13 cellular contexts compared by ENCODE assay signal in the genomic region with DNA sequence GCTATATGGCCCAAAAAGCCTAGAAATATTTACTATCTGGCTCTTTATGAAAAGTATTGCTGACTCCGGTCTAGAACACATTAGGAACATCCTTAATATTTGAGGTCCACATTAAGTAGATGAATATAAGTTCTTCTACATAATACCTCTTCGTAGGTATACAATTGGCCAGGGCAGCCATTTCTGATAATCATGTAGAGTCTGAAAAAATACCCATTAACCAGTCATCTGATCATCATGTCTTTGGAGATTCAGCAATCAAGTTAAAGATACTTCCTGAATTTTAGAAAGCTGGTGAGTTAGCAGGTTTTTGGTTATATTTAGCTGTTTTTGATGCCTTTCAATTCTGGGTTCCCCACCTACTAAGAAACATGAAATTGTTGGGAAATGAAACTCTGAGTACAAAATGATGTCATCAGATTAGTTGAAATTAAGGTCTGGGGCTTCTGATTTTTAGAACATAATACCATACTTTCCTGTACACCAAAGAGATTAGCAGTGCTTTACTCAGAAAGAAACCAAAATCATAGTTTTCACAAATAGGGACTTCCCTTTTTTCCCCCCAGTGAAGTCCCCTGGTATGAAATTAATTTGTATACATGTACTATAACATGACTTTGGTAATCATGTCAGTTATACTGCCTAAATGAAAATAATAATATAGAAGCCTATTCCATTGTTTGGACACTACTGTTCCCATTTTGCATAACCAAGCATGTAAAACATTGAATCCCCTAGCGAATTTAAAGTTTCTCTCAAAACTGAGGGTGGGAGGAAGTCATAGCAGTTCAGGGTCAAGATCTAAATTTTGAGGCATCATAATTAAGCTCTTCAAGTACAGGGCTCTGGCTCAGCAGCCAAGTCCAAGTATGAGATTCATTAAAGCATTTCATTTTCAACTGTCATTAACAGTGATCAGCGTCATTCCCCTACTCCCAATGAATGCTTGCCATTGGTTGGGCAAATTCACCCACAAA. TPM values are rescaled to one million over a fixed set of nuclear protein-coding genes. Genes with fewer than 3 reads are reported as not detected.
DNase-seq lines count a peak whose midpoint lies in the region; ATAC-seq, FAIRE-seq and TF ChIP-seq lines count a peak whose summit lies in the region.
"Had no signal": no experiment of that assay in that cellular context is flagged by ENCODE, and none has a peak within 500 bp of the region (broad histone marks: within the 10 kb centered on the region; RNA-seq: fewer than 3 reads in every experiment).

No MANE protein-coding gene starts in this region.

- no peak overlapping the region for H3K4me3 ChIP-seq in GM12878
- no peak overlapping the region for H3K4me3 ChIP-seq in prostate gland

- FAIRE-seq in GM12878 (lab: Jason Lieb, UNC), result no peak
- no peak for FAIRE-seq in GM12892 (lab: Jason Lieb, UNC)

- intact Hi-C loops in GM12878 (cut with micrococcal nuclease; ENCODE audit: unreplicated experiment) (loop anchor here (1.0 to 2.0 kb wide), 2 partner anchors 17 to 90 kb away; no protein-coding TSS in a partner anchor), prostate gland (cut with DNase I) (no loop called here)

- H3K79me2 ChIP-seq in GM12878 (ENCODE audit: control insufficient read depth, insufficient read depth, low read length), result no peaks in the 10 kb centered on the region

- peak overlapping the region; percentile 22; the same call in 1 of the 2 replicates for H3K27ac ChIP-seq in GM12878 (ENCODE audit: control insufficient read depth, insufficient read depth)
- H3K27ac ChIP-seq in prostate gland, result no peak overlapping the region

- peak overlapping the region; percentile 15; the same call in 1 of the 2 replicates for H2AFZ ChIP-seq in GM12878 (ENCODE audit: control insufficient read depth, low read depth, low read length)

- no peak for TF ChIP-seq RAD21 in GM12878 (IDR thresholded peaks at IDR 0.05; ENCODE audit: insufficient read depth, low read depth, low read length)

- in situ Hi-C loops in GM12878 (cut with MboI), result no loop called here

- TF ChIP-seq POLR2A in GM12878 (IDR thresholded peaks at IDR 0.05; ENCODE audit: low read depth, low read length), result no peak
- no peak for TF ChIP-seq POLR2A in GM12892 (IDR thresholded peaks at IDR 0.05; ENCODE audit: low read depth, low read length)
- no peak for TF ChIP-seq POLR2A in prostate gland (IDR thresholded peaks at IDR 0.05)

- DNase-seq in GM12878 (ENCODE audit: low read depth, low spot score) (peak; percentile 71), HuH-7.5 (ENCODE audit: low spot score) (no peak), GM12892 (ENCODE audit: insufficient read length) (no peak), prostate gland (ENCODE audit: low spot score) (no peak)
- DNase-seq: effector CD4-positive, alpha-beta T cell; NCI-H1092; PC-3; small intestine; stimulated activated naive CD4-positive, alpha-beta T cell treated with Interleukin-2 at 50 U/mL for 16 hours had no signal

- RAD21 ChIA-PET in GM12878 (lab: Charles Lee; ENCODE audit: unreplicated experiment), result interaction anchor here (0.7 to 9.5 kb wide), 27 partner anchors 10 to 713 kb away, joined by 3 to 108 read pairs (median 5); a partner anchor contains a TSS

- BruUV-seq in GM12878 (replicated peaks; lab: Mats Ljungman, UMichigan), result no TSS peak

- peak overlapping the region; percentile 50; the same call in 1 of the 2 replicates for H3K4me2 ChIP-seq in GM12878 (ENCODE audit: control insufficient read depth, insufficient read depth)

- SMC1A ChIA-PET in GM12878 (lab: Charles Lee; ENCODE audit: uncharacterized antibody, unreplicated experiment), result interaction anchor here (0.6 to 13.1 kb wide), 32 partner anchors 9 to 642 kb away, joined by 3 to 224 read pairs (median 4); a partner anchor contains a TSS

- H3K9me3 ChIP-seq in GM12878 (replicated peaks; ENCODE audit: control insufficient read depth, insufficient read depth, low read length), result no peaks in the 10 kb centered on the region; the same call in 2 of the 3 replicates
- H3K9me3 ChIP-seq in prostate gland, result no peaks in the 10 kb centered on the region

- H3K4me1 ChIP-seq in GM12878 (ENCODE audit: control insufficient read depth, insufficient read depth, low read length) (peaks cover 12% of the 10 kb centered on the region; the same call in 1 of the 2 replicates), prostate gland (replicated peaks) (no peaks in the 10 kb centered on the region)

- ATAC-seq in GM18858 (IDR thresholded peaks at IDR 0.05; ENCODE audit: unreplicated experiment), result peak; percentile 85
- peak; percentile 80 for ATAC-seq in GM21447 (IDR thresholded peaks at IDR 0.05; ENCODE audit: unreplicated experiment)
- ATAC-seq in HG03097 (IDR thresholded peaks at IDR 0.05; ENCODE audit: low FRiP score, unreplicated experiment), result peak; percentile 62
- peak; percentile 85 for ATAC-seq in GM12878
- ATAC-seq in esophagus mucosa, result no peak
- ATAC-seq: PC-3 had no signal

- no peak overlapping the region for H3K9ac ChIP-seq in GM12878 (ENCODE audit: control insufficient read depth, insufficient read depth, low read length)

- WGBS in GM12878 (ENCODE audit: insufficient coverage, insufficient replicate concordance, low lambda C conversion rate, missing lambda C conversion rate), result 23% methylated on average over 4 of the region's 4 CpGs
- WGBS in prostate gland, result 70% methylated on average over 4 of the region's 4 CpGs

- CTCF ChIA-PET in GM12878 (lab: Yijun Ruan, JAX), result interaction anchor here (0.7 to 4.6 kb wide), 23 partner anchors 9 to 693 kb away, joined by 3 to 104 read pairs (median 5); a partner anchor contains a TSS

- peak; percentile 61 to 71; a peak in 2 of 4 replicates for TF ChIP-seq EP300 in GM12878 (IDR thresholded peaks at IDR 0.05; ENCODE audit: borderline replicate concordance in 1 of 2, control insufficient read depth in 1 of 2, low read depth in 2 of 2, low read length in 2 of 2)

- H3K27me3 ChIP-seq in GM12878 (replicated peaks in 1 of 2; ENCODE audit: control insufficient read depth in 2 of 2, insufficient read depth in 2 of 2, low read length in 1 of 2), result no peaks in the 10 kb centered on the region
- H3K27me3 ChIP-seq in prostate gland (replicated peaks; ENCODE audit: insufficient read depth), result no peaks in the 10 kb centered on the region

- no peaks in the 10 kb centered on the region; a peak in 1 of 4 replicates for H3K36me3 ChIP-seq in GM12878 (ENCODE audit: control insufficient read depth in 2 of 2, insufficient read depth in 2 of 2, low read length in 1 of 2)
- no peaks in the 10 kb centered on the region for H3K36me3 ChIP-seq in prostate gland

- POLR2A ChIA-PET in GM12878 (lab: Charles Lee), result interaction anchor here (0.5 to 5.8 kb wide), 12 partner anchors 9 to 257 kb away, joined by 3 to 49 read pairs (median 4); a partner anchor contains a TSS

- TF ChIP-seq CTCF in GM12878 (IDR thresholded peaks at IDR 0.05 in 2 of 3, conservative IDR thresholded peaks at IDR 0.05 in 1 of 3; ENCODE audit: control insufficient read depth in 2 of 3, extremely low read depth in 1 of 3, insufficient read depth in 1 of 3, low read depth in 3 of 3, low read length in 3 of 3) (no peak), prostate gland (IDR thresholded peaks at IDR 0.05) (no peak)

- no peaks in the 10 kb centered on the region for H4K20me1 ChIP-seq in GM12878 (ENCODE audit: control insufficient read depth, insufficient read depth)

TF ChIP-seq in GM12878, 131 proteins besides CTCF, POLR2A, EP300 and RAD21 (continues in another document):
- TF ChIP-seq, protein P1, sequence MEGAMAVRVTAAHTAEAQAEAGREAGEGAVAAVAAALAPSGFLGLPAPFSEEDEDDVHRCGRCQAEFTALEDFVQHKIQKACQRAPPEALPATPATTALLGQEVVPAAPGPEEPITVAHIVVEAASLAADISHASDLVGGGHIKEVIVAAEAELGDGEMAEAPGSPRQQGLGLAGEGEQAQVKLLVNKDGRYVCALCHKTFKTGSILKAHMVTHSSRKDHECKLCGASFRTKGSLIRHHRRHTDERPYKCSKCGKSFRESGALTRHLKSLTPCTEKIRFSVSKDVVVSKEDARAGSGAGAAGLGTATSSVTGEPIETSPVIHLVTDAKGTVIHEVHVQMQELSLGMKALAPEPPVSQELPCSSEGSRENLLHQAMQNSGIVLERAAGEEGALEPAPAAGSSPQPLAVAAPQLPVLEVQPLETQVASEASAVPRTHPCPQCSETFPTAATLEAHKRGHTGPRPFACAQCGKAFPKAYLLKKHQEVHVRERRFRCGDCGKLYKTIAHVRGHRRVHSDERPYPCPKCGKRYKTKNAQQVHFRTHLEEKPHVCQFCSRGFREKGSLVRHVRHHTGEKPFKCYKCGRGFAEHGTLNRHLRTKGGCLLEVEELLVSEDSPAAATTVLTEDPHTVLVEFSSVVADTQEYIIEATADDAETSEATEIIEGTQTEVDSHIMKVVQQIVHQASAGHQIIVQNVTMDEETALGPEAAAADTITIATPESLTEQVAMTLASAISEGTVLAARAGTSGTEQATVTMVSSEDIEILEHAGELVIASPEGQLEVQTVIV (IDR thresholded peaks at IDR 0.05; ENCODE audit: borderline replicate concordance, partially characterized antibody), result no peak
- no peak for TF ChIP-seq SP1 (IDR thresholded peaks at IDR 0.05; ENCODE audit: low read depth, low read length)

RNA-seq across cellular contexts. Expression of a gene that starts 18.0 kb away (rescaled TPM):
- 26.0 and 26.3 TPM in 2 replicates for total RNA-seq in GM12878 (2013; cell fraction: nucleolus; rRNA removed)
- total RNA-seq in GM12878 (2014; rRNA removed), result 0.11 and 0.16 TPM in 2 replicates
- total RNA-seq in GM12878 (2014; rRNA removed; fragmentation: Illumina TruSeq; extraction: Trizol), result 0.27 and 0.28 TPM in 2 replicates
- total RNA-seq in GM12878 (2021), result 0.64 and 0.88 TPM in 2 replicates
- 0.09 TPM for polyA plus RNA-seq in GM12878 (2011; ENCODE audit: low read depth)
- 8.1 and 11.1 TPM in 2 replicates for polyA plus RNA-seq in GM12878 (2011; rRNA removed)
- polyA plus RNA-seq in GM12878 (2011; cell fraction: cytosol; rRNA removed), result 8.1 and 8.4 TPM in 2 replicates
- polyA plus RNA-seq in GM12878 (2011; cell fraction: nucleus; rRNA removed), result 14.4 and 14.9 TPM in 2 replicates
- polyA plus RNA-seq in GM12878 (2012), result 0.13 and 0.14 TPM in 2 replicates
- 0.22 TPM in 2 replicates for polyA plus RNA-seq in GM12878 (2014; fragmentation: Illumina TruSeq; extraction: Trizol)
- polyA plus RNA-seq in GM12878 (2014; fragmentation: Nextera tagmentation; extraction: Ambion mirVana), result under 1 TPM; 0.04 to 0.85 TPM
- polyA plus RNA-seq in GM12878 (2014; rRNA removed), result 0.08 and 0.10 TPM in 2 replicates
- under 1 TPM; 0.03 to 0.19 TPM for polyA plus RNA-seq in GM12878 (2016; fragmentation: Nextera tagmentation; extraction: Ambion mirVana)
- 34.9 and 35.0 TPM in 2 replicates for polyA minus RNA-seq in GM12878 (2011; rRNA and poly(A)+ RNA removed)
- polyA minus RNA-seq in GM12878 (2011; cell fraction: cytosol; rRNA and poly(A)+ RNA removed), result 11.4 and 14.6 TPM in 2 replicates
- 10.6 and 19.5 TPM in 2 replicates for polyA minus RNA-seq in GM12878 (2011; cell fraction: nucleus; rRNA and poly(A)+ RNA removed)
- 7.6 TPM for total RNA-seq in esophagus mucosa
- not detected for polyA plus RNA-seq in GM12892 (2012; ENCODE audit: missing spikeins)
- 1 to 10 TPM; 1.1 to 7.1 TPM for total RNA-seq in prostate gland
